Comparison of ENCODE assay signal across 29 cellular contexts in the genomic region with DNA sequence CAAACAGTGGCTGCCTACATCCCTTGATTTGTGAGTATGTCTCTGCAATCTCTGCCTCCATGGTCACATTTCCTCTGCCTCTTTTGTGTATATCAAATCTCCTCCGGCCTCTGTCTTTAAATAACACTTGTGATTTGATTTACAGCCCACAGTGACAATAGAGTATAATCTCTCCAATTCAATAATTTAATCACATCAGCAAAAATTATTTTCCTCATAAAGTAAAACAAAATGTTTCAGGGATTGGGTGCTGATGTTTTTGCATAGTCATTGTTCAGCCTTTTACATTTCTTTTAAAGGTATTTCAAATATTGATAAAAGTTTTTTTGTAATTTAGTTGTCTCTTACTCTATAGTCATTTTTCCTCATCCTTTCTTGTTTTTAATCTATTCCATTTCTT.
"Had no signal": no experiment of that assay in that cellular context is flagged by ENCODE, and none has a peak within 500 bp of the region (broad histone marks: within the 10 kb centered on the region; RNA-seq: fewer than 3 reads in every experiment).

No MANE protein-coding gene starts in this region.

- H3K36me3 ChIP-seq: left lung, lower lobe of right lung, pancreas, prostate gland, sigmoid colon, spleen, transverse colon, upper lobe of left lung, vagina had no signal

- H3K36me3 Mint-ChIP-seq: immature natural killer cell; naive thymus-derived CD8-positive, alpha-beta T cell; stimulated activated effector memory CD8-positive, alpha-beta T cell treated with anti-CD3 and anti-CD28 coated beads, Interleukin-12 subunit alpha, Interleukin-12 subunit beta, amount 100 ng/mL, for 72 hours had no signal

- H3K4me3 ChIP-seq: left lung, lower lobe of right lung, pancreas, prostate gland, sigmoid colon, spleen, transverse colon, upper lobe of left lung, vagina had no signal

- H3K4me3 Mint-ChIP-seq: immature natural killer cell; naive thymus-derived CD8-positive, alpha-beta T cell; nephron; neural crest cell; stimulated activated effector memory CD8-positive, alpha-beta T cell treated with anti-CD3 and anti-CD28 coated beads, Interleukin-12 subunit alpha, Interleukin-12 subunit beta, amount 100 ng/mL, for 72 hours; stimulated activated naive CD8-positive, alpha-beta T cell treated with anti-CD3 and anti-CD28 coated beads, Interleukin-15, Interleukin-2, amounts not matched to agents 100 ng/mL and 50 ng/mL, for 24 hours had no signal

- H3K27me3 Mint-ChIP-seq: naive thymus-derived CD8-positive, alpha-beta T cell; stimulated activated naive CD8-positive, alpha-beta T cell treated with anti-CD3 and anti-CD28 coated beads, Interleukin-15, Interleukin-2, amounts not matched to agents 100 ng/mL and 50 ng/mL, for 24 hours had no signal

- H3K27ac Mint-ChIP-seq: immature natural killer cell; naive thymus-derived CD8-positive, alpha-beta T cell; nephron; stimulated activated effector memory CD8-positive, alpha-beta T cell treated with anti-CD3 and anti-CD28 coated beads, Interleukin-12 subunit alpha, Interleukin-12 subunit beta, amount 100 ng/mL, for 72 hours; stimulated activated naive CD8-positive, alpha-beta T cell treated with anti-CD3 and anti-CD28 coated beads, Interleukin-15, Interleukin-2, amounts not matched to agents 100 ng/mL and 50 ng/mL, for 24 hours had no signal

- H3K27me3 ChIP-seq: left lung, pancreas, sigmoid colon, spleen, transverse colon, upper lobe of left lung, vagina had no signal

- DNase-seq: hypothalamus; immature natural killer cell; kidney; left colon; left lung; lower lobe of right lung; mammary epithelial cell; mesenchymal stem cell; naive thymus-derived CD8-positive, alpha-beta T cell; nucleus accumbens; pancreas; posterior cingulate gyrus; retina; right cardiac atrium; sigmoid colon; small intestine; spleen; stimulated activated CD4-positive, alpha-beta T cell treated with anti-CD3 and anti-CD28 coated beads, Interleukin-4, amount 100 ng/mL, for 24 hours; stimulated activated naive CD4-positive, alpha-beta T cell; substantia nigra; transverse colon; upper lobe of left lung had no signal

- H3K4me1 ChIP-seq: left lung, lower lobe of right lung, pancreas, prostate gland, sigmoid colon, spleen, transverse colon, upper lobe of left lung, vagina had no signal

- ATAC-seq: left colon; left lung; lower lobe of right lung; naive thymus-derived CD8-positive, alpha-beta T cell; pancreas; right cardiac atrium; stimulated activated effector memory CD8-positive, alpha-beta T cell treated with anti-CD3 and anti-CD28 coated beads, Interleukin-12 subunit alpha, Interleukin-12 subunit beta, amount 100 ng/mL, for 72 hours had no signal

- H3K4me1 Mint-ChIP-seq: immature natural killer cell; naive thymus-derived CD8-positive, alpha-beta T cell; nephron; stimulated activated effector memory CD8-positive, alpha-beta T cell treated with anti-CD3 and anti-CD28 coated beads, Interleukin-12 subunit alpha, Interleukin-12 subunit beta, amount 100 ng/mL, for 72 hours had no signal

- H3K9me3 ChIP-seq: lower lobe of right lung, pancreas, prostate gland, sigmoid colon, transverse colon, upper lobe of left lung, vagina had no signal

- FAIRE-seq: islet of Langerhans had no signal

- H3K27ac ChIP-seq: left lung, lower lobe of right lung, pancreas, prostate gland, sigmoid colon, spleen, transverse colon, upper lobe of left lung, vagina had no signal
